In the genomic region with DNA sequence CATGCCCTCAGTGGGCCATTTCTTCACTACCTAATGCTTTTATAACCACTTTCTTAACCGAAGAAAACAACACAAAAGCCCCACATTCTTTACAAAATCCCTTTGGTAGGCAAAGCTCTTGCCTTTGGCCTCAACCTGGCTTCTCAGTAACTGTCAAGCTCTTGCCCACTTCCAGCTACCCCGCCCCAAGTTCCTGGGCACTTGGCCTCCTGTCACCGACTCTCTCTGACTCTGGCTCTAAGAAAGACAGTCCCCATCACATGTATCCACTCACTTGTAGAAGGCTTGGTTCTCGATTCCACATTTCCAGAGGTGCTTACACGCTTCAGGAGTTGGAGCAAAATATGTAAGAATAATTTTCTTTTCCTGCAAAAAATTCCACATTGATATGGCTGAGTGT, we compare ENCODE assay signal across 22 cellular contexts.
"Had no signal": no experiment of that assay in that cellular context is flagged by ENCODE, and none has a peak within 500 bp of the region (broad histone marks: within the 10 kb centered on the region; RNA-seq: fewer than 3 reads in every experiment).

No MANE protein-coding gene starts in this region.

- H3K27ac ChIP-seq: left ventricle myocardium inferior, ovary, spleen, tibial nerve, vagina had no signal

- H3K4me3 Mint-ChIP-seq: immature natural killer cell; naive thymus-derived CD4-positive, alpha-beta T cell; natural killer cell treated with Interleukin-12 subunit alpha and Interleukin-12 subunit beta and Interleukin-15 and Interleukin-18, amount 100 ng/mL, for 72 hours; stimulated activated memory B cell treated with anti-CD40 and anti-IgM and Interleukin-4, amounts not matched to agents 10 μg/mL and 1 μg/mL and 100 μg/mL, for 72 hours; stimulated activated naive CD8-positive, alpha-beta T cell treated with anti-CD3 and anti-CD28 coated beads, Interleukin-15, amount 100 ng/mL, for 72 hours; type B pancreatic cell had no signal

- H3K36me3 Mint-ChIP-seq: natural killer cell treated with Interleukin-12 subunit alpha and Interleukin-12 subunit beta and Interleukin-15 and Interleukin-18, amount 100 ng/mL, for 72 hours; stimulated activated memory B cell treated with anti-CD40 and anti-IgM and Interleukin-4, amounts not matched to agents 10 μg/mL and 1 μg/mL and 100 μg/mL, for 72 hours; type B pancreatic cell had no signal

- H3K9me3 Mint-ChIP-seq: naive thymus-derived CD4-positive, alpha-beta T cell; natural killer cell treated with Interleukin-12 subunit alpha and Interleukin-12 subunit beta and Interleukin-15 and Interleukin-18, amount 100 ng/mL, for 72 hours; stimulated activated memory B cell treated with anti-CD40 and anti-IgM and Interleukin-4, amounts not matched to agents 10 μg/mL and 1 μg/mL and 100 μg/mL, for 72 hours; stimulated activated naive CD8-positive, alpha-beta T cell treated with anti-CD3 and anti-CD28 coated beads, Interleukin-15, amount 100 ng/mL, for 72 hours; type B pancreatic cell had no signal

- H3K27me3 ChIP-seq: ovary, spleen, tibial nerve, vagina had no signal

- DNase-seq: immature natural killer cell; islet precursor cell; left ventricle myocardium inferior; mesendoderm; midbrain; mucosa of descending colon; naive thymus-derived CD4-positive, alpha-beta T cell; ovary; right cardiac atrium; small intestine; spleen; stimulated activated CD4-positive, alpha-beta T cell treated with anti-CD3 and anti-CD28 coated beads, Interleukin-4, amount 100 ng/mL, for 24 hours; stimulated activated naive CD4-positive, alpha-beta T cell treated with Interleukin-2 at 50 U/mL for 16 hours; stimulated activated naive CD8-positive, alpha-beta T cell treated with anti-CD3 and anti-CD28 coated beads, Interleukin-15, amount 100 ng/mL, for 72 hours had no signal

- H3K36me3 ChIP-seq: left ventricle myocardium inferior, ovary, vagina had no signal

- H3K27ac Mint-ChIP-seq: immature natural killer cell; naive thymus-derived CD4-positive, alpha-beta T cell; natural killer cell treated with Interleukin-12 subunit alpha and Interleukin-12 subunit beta and Interleukin-15 and Interleukin-18, amount 100 ng/mL, for 72 hours; progenitor cell of endocrine pancreas; stimulated activated memory B cell treated with anti-CD40 and anti-IgM and Interleukin-4, amounts not matched to agents 10 μg/mL and 1 μg/mL and 100 μg/mL, for 72 hours; stimulated activated naive CD8-positive, alpha-beta T cell treated with anti-CD3 and anti-CD28 coated beads, Interleukin-15, amount 100 ng/mL, for 72 hours had no signal

- H3K4me3 ChIP-seq: left ventricle myocardium inferior, lung, mucosa of descending colon, ovary, spleen, tibial nerve, vagina had no signal

- H3K4me1 ChIP-seq: spleen, tibial nerve, vagina had no signal

- ATAC-seq: mucosa of descending colon; naive thymus-derived CD4-positive, alpha-beta T cell; natural killer cell treated with Interleukin-12 subunit alpha and Interleukin-12 subunit beta and Interleukin-15 and Interleukin-18, amount 100 ng/mL, for 72 hours; right cardiac atrium; sciatic nerve; stimulated activated memory B cell treated with anti-CD40 and anti-IgM and Interleukin-4, amounts not matched to agents 10 μg/mL and 1 μg/mL and 100 μg/mL, for 72 hours; stimulated activated naive CD8-positive, alpha-beta T cell treated with anti-CD3 and anti-CD28 coated beads, Interleukin-15, amount 100 ng/mL, for 72 hours had no signal

- H3K9me3 ChIP-seq: left ventricle myocardium inferior, mucosa of descending colon, ovary, spleen, tibial nerve, vagina had no signal

- H3K4me1 Mint-ChIP-seq: immature natural killer cell; naive thymus-derived CD4-positive, alpha-beta T cell; stimulated activated memory B cell treated with anti-CD40 and anti-IgM and Interleukin-4, amounts not matched to agents 10 μg/mL and 1 μg/mL and 100 μg/mL, for 72 hours had no signal

- H3K27me3 Mint-ChIP-seq: naive thymus-derived CD4-positive, alpha-beta T cell; natural killer cell treated with Interleukin-12 subunit alpha and Interleukin-12 subunit beta and Interleukin-15 and Interleukin-18, amount 100 ng/mL, for 72 hours; progenitor cell of endocrine pancreas; stimulated activated memory B cell treated with anti-CD40 and anti-IgM and Interleukin-4, amounts not matched to agents 10 μg/mL and 1 μg/mL and 100 μg/mL, for 72 hours; stimulated activated naive CD8-positive, alpha-beta T cell treated with anti-CD3 and anti-CD28 coated beads, Interleukin-15, amount 100 ng/mL, for 72 hours; type B pancreatic cell had no signal
